Comparison of ENCODE assay signal across 8 cellular contexts in the genomic region with DNA sequence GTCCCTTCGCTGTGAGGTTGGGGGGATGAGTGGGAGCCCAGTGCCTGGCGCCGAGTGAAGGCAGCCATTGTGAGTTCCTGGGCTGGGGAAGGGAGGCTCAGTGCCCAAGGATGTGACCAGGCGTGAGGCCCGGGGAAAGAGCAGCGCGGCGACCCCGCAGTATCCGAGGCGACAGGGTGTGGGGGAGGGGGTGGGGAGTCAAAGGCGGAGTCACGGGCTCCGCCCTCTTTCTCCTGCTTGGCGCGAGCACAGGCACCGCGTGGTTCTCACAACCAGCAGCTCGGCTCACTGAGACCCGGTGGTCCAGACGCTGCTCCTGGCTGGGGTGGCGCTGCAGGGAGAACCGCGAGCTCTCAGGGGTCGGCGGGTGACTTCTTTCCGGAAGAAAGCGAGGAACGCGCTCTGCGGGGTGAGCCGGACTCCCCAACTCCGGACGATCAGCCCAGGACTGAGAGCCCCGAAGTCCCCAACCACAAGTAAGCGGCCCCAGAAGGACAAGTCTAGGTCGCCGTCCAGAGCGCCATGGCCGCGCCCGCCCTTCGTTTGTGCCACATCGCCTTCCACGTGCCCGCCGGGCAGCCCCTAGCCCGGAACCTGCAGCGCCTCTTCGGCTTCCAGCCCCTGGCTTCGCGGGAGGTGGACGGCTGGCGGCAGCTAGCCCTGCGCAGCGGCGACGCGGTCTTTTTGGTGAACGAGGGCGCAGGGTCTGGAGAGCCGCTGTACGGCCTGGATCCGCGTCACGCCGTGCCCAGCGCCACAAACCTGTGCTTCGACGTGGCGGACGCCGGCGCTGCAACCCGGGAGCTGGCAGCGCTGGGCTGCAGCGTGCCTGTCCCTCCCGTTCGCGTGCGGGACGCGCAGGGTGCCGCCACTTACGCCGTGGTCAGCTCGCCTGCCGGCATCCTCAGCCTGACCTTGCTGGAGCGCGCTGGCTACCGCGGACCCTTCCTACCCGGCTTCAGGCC. TPM values are rescaled to one million over a fixed set of nuclear protein-coding genes. Genes with fewer than 3 reads are reported as not detected.
A peak's percentile ranks its signal among the peaks of the same experiment; 100 is the strongest.
DNase-seq lines count a peak whose midpoint lies in the region; ATAC-seq and TF ChIP-seq lines count a peak whose summit lies in the region.

A gene (plus strand): TSS at position 269 of the 965 bp plus-strand sequence. CDS start 254 bp downstream, at position 523.

- DNase-seq in GM12864 (ENCODE audit: low read depth): peak; percentile 45
- peak; percentile 71 to 81 for DNase-seq in Kasumi-1 (lab: John Stamatoyannopoulos, UW)
- peak in 4 of 5 experiments; percentile 16 to 76 (median 42) for DNase-seq in T-helper 2 cell
- peak; percentile 57 to 73 (median 68) for DNase-seq in body of pancreas
- DNase-seq in AML-193 (lab: John Stamatoyannopoulos, UW): no peak

- H3K9ac ChIP-seq in iPS-20b (ENCODE audit: low read depth, low read length) (peak within 1 kb of the TSS; percentile 57; the same call in 1 of the 2 replicates), skeletal muscle tissue (ENCODE audit: low read depth in 1 of 3, low read length in 3 of 3) (peak within 1 kb of the TSS; percentile 56 to 82 (median 77))

- no peaks in the 10 kb centered on the region for H3K27me3 ChIP-seq in body of pancreas
- no peaks in the 10 kb centered on the region for H3K27me3 ChIP-seq in iPS-20b (ENCODE audit: insufficient read depth, low read length)
- no peaks in the 10 kb centered on the region for H3K27me3 ChIP-seq in skeletal muscle tissue (ENCODE audit: control insufficient read depth in 3 of 3, insufficient read depth in 3 of 3, low read length in 3 of 3)

- intact Hi-C loops in body of pancreas (cut with DNase I): no loop called here

- no peak for TF ChIP-seq POLR2A in body of pancreas (IDR thresholded peaks at IDR 0.05)

- ATAC-seq in body of pancreas: peak; percentile 82
- no peak for ATAC-seq in HG03521 (IDR thresholded peaks at IDR 0.05; ENCODE audit: unreplicated experiment)

- H3K27ac ChIP-seq in body of pancreas: no peak within 1 kb of the TSS
- H3K27ac ChIP-seq in iPS-20b (ENCODE audit: low read length): no peak within 1 kb of the TSS
- H3K27ac ChIP-seq in skeletal muscle tissue (ENCODE audit: low read depth, low read length): no peak within 1 kb of the TSS

- H3K4me3 ChIP-seq in GM12864 (ENCODE audit: low read depth, low read length) (peak within 1 kb of the TSS; percentile 78), body of pancreas (peak within 1 kb of the TSS; percentile 6 to 37), iPS-20b (ENCODE audit: low read length) (peak within 1 kb of the TSS; percentile 59; the same call in 1 of the 2 replicates), skeletal muscle tissue (ENCODE audit: low read length in 3 of 3) (peak within 1 kb of the TSS; percentile 62 to 81 (median 76))

- H3K36me3 ChIP-seq in body of pancreas (replicated peaks in 1 of 2; ENCODE audit: insufficient read depth in 1 of 2, low read depth in 2 of 2): no peaks in the 10 kb centered on the region
- peaks cover 36% of the 10 kb centered on the region for H3K36me3 ChIP-seq in iPS-20b (ENCODE audit: insufficient read depth, low read depth, low read length)
- peaks cover 6 to 23% (median 18%) of the 10 kb centered on the region in 3 donors for H3K36me3 ChIP-seq in skeletal muscle tissue (ENCODE audit: control insufficient read depth in 3 of 3, insufficient read depth in 3 of 3, low read length in 3 of 3)

- H3K9me3 ChIP-seq in body of pancreas (no peaks in the 10 kb centered on the region), iPS-20b (ENCODE audit: insufficient read depth, low read depth, low read length) (no peaks in the 10 kb centered on the region), skeletal muscle tissue (ENCODE audit: control insufficient read depth in 3 of 3, low read length in 3 of 3) (no peaks in the 10 kb centered on the region)

- TF ChIP-seq CTCF in GM12864 (IDR thresholded peaks at IDR 0.05; ENCODE audit: low read depth, low read length, missing control alignments): peak; percentile 4
- TF ChIP-seq CTCF in body of pancreas (IDR thresholded peaks at IDR 0.05): no peak

- 5% methylated on average over 6 to 84 of the region's 93 CpGs for WGBS in body of pancreas, 2 donors

- H3K4me1 ChIP-seq in body of pancreas (peaks cover 16% of the 10 kb centered on the region), iPS-20b (ENCODE audit: insufficient read depth, low read length) (peaks cover 29% of the 10 kb centered on the region; the same call in 1 of the 2 replicates), skeletal muscle tissue (ENCODE audit: control insufficient read depth in 3 of 3, insufficient read depth in 3 of 3, low read length in 3 of 3) (peaks cover 8 to 24% (median 17%) of the 10 kb centered on the region in 3 donors)

RNA-seq across cellular contexts. Expression of the gene that starts here (rescaled TPM):
- total RNA-seq in body of pancreas: under 1 TPM in 1 of 2 donors, not detected in 1; 0.26 TPM
- 2.6 TPM for total RNA-seq in skeletal muscle tissue

Comparison
In these comparisons a context has a peak if more than half of its experiments do, and no peak if none do; other contexts are left out.
1. Peak in DNase-seq, ATAC-seq and H3K4me3 ChIP-seq in body of pancreas; RNA of the gene not detected or under 1 TPM.
2. DNase-seq: peak in GM12864 (single experiment), Kasumi-1 (2 of 2) and T-helper 2 cell (4 of 5); none in AML-193 (0 of 2).
3. H3K4me3 ChIP-seq: peak in every context shown above with its lines; median percentile 78 in GM12864; 76 in skeletal muscle tissue; 59 in iPS-20b; 22 in body of pancreas.